In the genomic region with DNA sequence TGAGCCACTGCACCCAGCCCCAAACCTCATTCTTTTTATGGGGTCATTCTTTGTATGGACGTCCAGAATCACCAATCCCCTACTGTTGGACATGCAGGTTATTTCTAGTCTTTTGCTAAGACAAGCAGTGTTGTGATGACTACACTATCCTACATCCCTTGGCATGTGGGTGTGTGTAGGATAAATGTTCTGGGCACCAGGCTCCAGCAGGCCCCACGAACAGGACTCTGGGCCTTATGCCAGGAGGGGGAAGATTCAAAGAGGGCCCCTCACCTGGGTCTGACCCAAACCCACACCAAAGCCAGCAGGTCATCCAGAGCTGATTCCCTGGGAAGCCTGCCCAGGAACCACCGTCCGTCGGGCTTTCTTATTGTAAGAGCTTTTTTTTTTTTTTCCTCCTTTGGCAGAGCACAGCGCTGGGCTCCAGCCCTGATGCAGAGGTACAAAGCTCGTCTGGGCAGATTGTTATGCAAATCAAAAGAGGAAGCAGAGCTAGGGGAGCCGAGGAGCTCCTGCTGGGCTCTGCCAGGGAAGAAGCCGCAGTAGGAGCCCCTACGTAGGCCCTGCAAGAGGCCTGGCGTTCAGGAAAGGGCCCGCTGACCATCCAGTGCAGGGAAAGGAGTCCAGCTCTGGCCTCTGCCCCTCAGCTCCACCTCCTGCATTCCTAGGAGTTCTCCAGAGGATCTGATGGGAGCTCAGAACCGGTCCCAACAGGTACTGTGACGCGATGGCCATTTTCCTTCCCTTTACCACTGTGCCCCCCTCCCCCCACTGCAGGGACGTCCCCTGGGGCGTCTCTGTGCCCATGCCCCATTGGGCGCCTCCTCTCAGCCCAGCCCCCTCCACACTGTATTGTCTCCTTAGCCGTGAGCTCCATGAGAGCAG, we compare ENCODE assay signal across 8 cellular contexts. TPM values are rescaled to one million over a fixed set of nuclear protein-coding genes. Genes with fewer than 3 reads are reported as not detected.
DNase-seq lines count a peak whose midpoint lies in the region; ATAC-seq and TF ChIP-seq lines count a peak whose summit lies in the region.

No MANE protein-coding gene starts in this region.

- no peak overlapping the region for H3K4me3 ChIP-seq in thymus (ENCODE audit: low read length)

- TF ChIP-seq CTCF in GM13977 (IDR thresholded peaks at IDR 0.05; ENCODE audit: extremely low read depth, insufficient read depth, missing control alignments): no peak

- H3K4me1 Mint-ChIP-seq in IgD-negative memory B cell: peaks cover 28 to 36% (median 34%) of the 10 kb centered on the region in 3 donors
- peaks cover 84% of the 10 kb centered on the region for H3K4me1 Mint-ChIP-seq in activated T-helper 1 cell treated with anti-CD3 and anti-CD28 coated beads, Interleukin-12 subunit alpha, Interleukin-12 subunit beta, Interleukin-2, Interleukin-4 antibody, amounts not matched to agents 30 ng/mL and 10 ng/mL and 1 ng/mL, durations not matched to agents 14 hours and 24 hours and 36 hours (ENCODE audit: low read depth)

- DNase-seq in GM13977 (ENCODE audit: low spot score): peak; percentile 65
- no peak for DNase-seq in activated T-helper 1 cell treated with anti-CD3 and anti-CD28 coated beads, Interleukin-12 subunit alpha, Interleukin-12 subunit beta, Interleukin-2, Interleukin-4 antibody, amounts not matched to agents 30 ng/mL and 10 ng/mL and 1 ng/mL, durations not matched to agents 14 hours and 24 hours and 36 hours (ENCODE audit: low spot score)
- peak; percentile 10 for DNase-seq in iris pigment epithelial cell (ENCODE audit: low read depth)
- no peak for DNase-seq in activated gamma-delta T cell (lab: John Stamatoyannopoulos, UW)
- no peak for DNase-seq in stimulated activated CD4-positive, alpha-beta T cell treated with anti-CD3 and anti-CD28 coated beads, Interleukin-4, amount 100 ng/mL, for 4 hours

- WGBS in thymus: 33% methylated on average over 19 of the region's 19 CpGs

- peak overlapping the region; percentile 82 for H3K27ac ChIP-seq in thymus (ENCODE audit: low read depth)

- peaks cover 6% of the 10 kb centered on the region for H3K4me1 ChIP-seq in thymus (ENCODE audit: control insufficient read depth, insufficient read depth, low read length)

- H3K36me3 Mint-ChIP-seq in IgD-negative memory B cell: no peaks in the 10 kb centered on the region
- peaks cover 23% of the 10 kb centered on the region for H3K36me3 Mint-ChIP-seq in activated T-helper 1 cell treated with anti-CD3 and anti-CD28 coated beads, Interleukin-12 subunit alpha, Interleukin-12 subunit beta, Interleukin-2, Interleukin-4 antibody, amounts not matched to agents 30 ng/mL and 10 ng/mL and 1 ng/mL, durations not matched to agents 14 hours and 24 hours and 36 hours (ENCODE audit: low read depth)

- no peaks in the 10 kb centered on the region for H3K9me3 Mint-ChIP-seq in IgD-negative memory B cell
- H3K9me3 Mint-ChIP-seq in activated T-helper 1 cell treated with anti-CD3 and anti-CD28 coated beads, Interleukin-12 subunit alpha, Interleukin-12 subunit beta, Interleukin-2, Interleukin-4 antibody, amounts not matched to agents 30 ng/mL and 10 ng/mL and 1 ng/mL, durations not matched to agents 14 hours and 24 hours and 36 hours: no peaks in the 10 kb centered on the region

- no peaks in the 10 kb centered on the region for H3K27me3 ChIP-seq in thymus (ENCODE audit: control insufficient read depth, insufficient read depth)

- no peaks in the 10 kb centered on the region for H3K36me3 ChIP-seq in thymus (ENCODE audit: control insufficient read depth, insufficient read depth)

- H3K9me3 ChIP-seq in thymus (ENCODE audit: control insufficient read depth): no peaks in the 10 kb centered on the region

- ATAC-seq in GM21515 (IDR thresholded peaks at IDR 0.05; ENCODE audit: unreplicated experiment): peak; percentile 84

- peak overlapping the region; percentile 70 to 93 (median 87) for H3K4me3 Mint-ChIP-seq in IgD-negative memory B cell
- H3K4me3 Mint-ChIP-seq in activated T-helper 1 cell treated with anti-CD3 and anti-CD28 coated beads, Interleukin-12 subunit alpha, Interleukin-12 subunit beta, Interleukin-2, Interleukin-4 antibody, amounts not matched to agents 30 ng/mL and 10 ng/mL and 1 ng/mL, durations not matched to agents 14 hours and 24 hours and 36 hours: peak overlapping the region; percentile 79

- in situ Hi-C loops in GM13977 (cut with MboI; ENCODE audit: low pct_unique_long_range_greater_than_20kb, low sequenced_read_pairs, unreplicated experiment): no loop called here

- intact Hi-C loops in activated T-helper 1 cell treated with anti-CD3 and anti-CD28 coated beads, Interleukin-12 subunit alpha, Interleukin-12 subunit beta, Interleukin-2, Interleukin-4 antibody, amounts not matched to agents 30 ng/mL and 10 ng/mL and 1 ng/mL, durations not matched to agents 14 hours and 24 hours and 36 hours (cut with micrococcal nuclease): loop anchor here (5.0 kb wide), 2 partner anchors 93 to 422 kb away; a partner anchor contains a TSS

- peak overlapping the region; percentile 74 to 89 (median 83) for H3K27ac Mint-ChIP-seq in IgD-negative memory B cell
- peak overlapping the region; percentile 99 for H3K27ac Mint-ChIP-seq in activated T-helper 1 cell treated with anti-CD3 and anti-CD28 coated beads, Interleukin-12 subunit alpha, Interleukin-12 subunit beta, Interleukin-2, Interleukin-4 antibody, amounts not matched to agents 30 ng/mL and 10 ng/mL and 1 ng/mL, durations not matched to agents 14 hours and 24 hours and 36 hours

- no peaks in the 10 kb centered on the region for H3K27me3 Mint-ChIP-seq in IgD-negative memory B cell
- no peaks in the 10 kb centered on the region for H3K27me3 Mint-ChIP-seq in activated T-helper 1 cell treated with anti-CD3 and anti-CD28 coated beads, Interleukin-12 subunit alpha, Interleukin-12 subunit beta, Interleukin-2, Interleukin-4 antibody, amounts not matched to agents 30 ng/mL and 10 ng/mL and 1 ng/mL, durations not matched to agents 14 hours and 24 hours and 36 hours (ENCODE audit: insufficient read depth)

RNA-seq across cellular contexts. Expression of a gene that starts 29.0 kb away (rescaled TPM):
- polyA plus RNA-seq in IgD-negative memory B cell: 9.7 TPM
- 530 and 545 TPM in 2 replicates for total RNA-seq in activated T-helper 1 cell treated with anti-CD3 and anti-CD28 coated beads, Interleukin-12 subunit alpha, Interleukin-12 subunit beta, Interleukin-2, Interleukin-4 antibody, amounts not matched to agents 30 ng/mL and 10 ng/mL and 1 ng/mL, durations not matched to agents 14 hours and 24 hours and 36 hours
- 36.7 TPM for polyA plus RNA-seq in thymus

RNA-seq across cellular contexts. Expression of a gene that starts 44.9 kb away (rescaled TPM):
- polyA plus RNA-seq in IgD-negative memory B cell (7.7 TPM), thymus (19.4 TPM)
- 45.4 and 57.1 TPM in 2 replicates for total RNA-seq in activated T-helper 1 cell treated with anti-CD3 and anti-CD28 coated beads, Interleukin-12 subunit alpha, Interleukin-12 subunit beta, Interleukin-2, Interleukin-4 antibody, amounts not matched to agents 30 ng/mL and 10 ng/mL and 1 ng/mL, durations not matched to agents 14 hours and 24 hours and 36 hours

Comparison
In these comparisons a context has a peak if more than half of its experiments do, and no peak if none do; other contexts are left out.
1. DNase-seq: peak in GM13977 (single experiment) and iris pigment epithelial cell (single experiment); none in activated T-helper 1 cell treated with anti-CD3 and anti-CD28 coated beads, Interleukin-12 subunit alpha, Interleukin-12 subunit beta, Interleukin-2, Interleukin-4 antibody, amounts not matched to agents 30 ng/mL and 10 ng/mL and 1 ng/mL, durations not matched to agents 14 hours and 24 hours and 36 hours (single experiment), activated gamma-delta T cell (single experiment) and stimulated activated CD4-positive, alpha-beta T cell treated with anti-CD3 and anti-CD28 coated beads, Interleukin-4, amount 100 ng/mL, for 4 hours (0 of 2).